In genomic region chr4:13601060-13601459, GRCh38 we compare ENCODE assay signal across 1 cellular context.
TF ChIP-seq lines count a peak whose summit lies in the region.

No MANE protein-coding gene starts in this region.

TF ChIP-seq in GM12878, 131 proteins besides CTCF, POLR2A, EP300 and RAD21 (continued from another document):
- TF ChIP-seq, protein P1, sequence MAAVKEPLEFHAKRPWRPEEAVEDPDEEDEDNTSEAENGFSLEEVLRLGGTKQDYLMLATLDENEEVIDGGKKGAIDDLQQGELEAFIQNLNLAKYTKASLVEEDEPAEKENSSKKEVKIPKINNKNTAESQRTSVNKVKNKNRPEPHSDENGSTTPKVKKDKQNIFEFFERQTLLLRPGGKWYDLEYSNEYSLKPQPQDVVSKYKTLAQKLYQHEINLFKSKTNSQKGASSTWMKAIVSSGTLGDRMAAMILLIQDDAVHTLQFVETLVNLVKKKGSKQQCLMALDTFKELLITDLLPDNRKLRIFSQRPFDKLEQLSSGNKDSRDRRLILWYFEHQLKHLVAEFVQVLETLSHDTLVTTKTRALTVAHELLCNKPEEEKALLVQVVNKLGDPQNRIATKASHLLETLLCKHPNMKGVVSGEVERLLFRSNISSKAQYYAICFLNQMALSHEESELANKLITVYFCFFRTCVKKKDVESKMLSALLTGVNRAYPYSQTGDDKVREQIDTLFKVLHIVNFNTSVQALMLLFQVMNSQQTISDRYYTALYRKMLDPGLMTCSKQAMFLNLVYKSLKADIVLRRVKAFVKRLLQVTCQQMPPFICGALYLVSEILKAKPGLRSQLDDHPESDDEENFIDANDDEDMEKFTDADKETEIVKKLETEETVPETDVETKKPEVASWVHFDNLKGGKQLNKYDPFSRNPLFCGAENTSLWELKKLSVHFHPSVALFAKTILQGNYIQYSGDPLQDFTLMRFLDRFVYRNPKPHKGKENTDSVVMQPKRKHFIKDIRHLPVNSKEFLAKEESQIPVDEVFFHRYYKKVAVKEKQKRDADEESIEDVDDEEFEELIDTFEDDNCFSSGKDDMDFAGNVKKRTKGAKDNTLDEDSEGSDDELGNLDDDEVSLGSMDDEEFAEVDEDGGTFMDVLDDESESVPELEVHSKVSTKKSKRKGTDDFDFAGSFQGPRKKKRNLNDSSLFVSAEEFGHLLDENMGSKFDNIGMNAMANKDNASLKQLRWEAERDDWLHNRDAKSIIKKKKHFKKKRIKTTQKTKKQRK (IDR thresholded peaks at IDR 0.05; ENCODE audit: low read depth, low read length) = no peak
- TF ChIP-seq RFX5 (IDR thresholded peaks at IDR 0.05; ENCODE audit: low read depth, low read length) = no peak
- TF ChIP-seq ZNF217 (IDR thresholded peaks at IDR 0.05) = no peak
- TF ChIP-seq YY1 (IDR thresholded peaks at IDR 0.05; ENCODE audit: low read depth, low read length) = 0 out of 2 replicates have a peak, but pooled peaks have one; percentile 9
- no peak for TF ChIP-seq POLR2AphosphoS2 (IDR thresholded peaks at IDR 0.05; ENCODE audit: low read depth, low read length)
- no peak for TF ChIP-seq HCFC1 (IDR thresholded peaks at IDR 0.05; ENCODE audit: low read length)
- TF ChIP-seq ZNF622 (IDR thresholded peaks at IDR 0.05) = no peak
- TF ChIP-seq PKNOX1 (IDR thresholded peaks at IDR 0.05) = peak; percentile 41; the same call in 1 of the 2 replicates
- peak; percentile 30 to 40; a peak in 2 of 4 replicates for TF ChIP-seq IKZF2 (IDR thresholded peaks at IDR 0.05)
- TF ChIP-seq BACH1 (IDR thresholded peaks at IDR 0.05; ENCODE audit: borderline replicate concordance) = no peak
- TF ChIP-seq FOS (IDR thresholded peaks at IDR 0.05; ENCODE audit: borderline replicate concordance, extremely low read depth, insufficient read length) = no peak
- no peak for TF ChIP-seq ZBTB11 (CRISPR knock-in tag; IDR thresholded peaks at IDR 0.05)
- TF ChIP-seq IRF5 (IDR thresholded peaks at IDR 0.05; ENCODE audit: borderline replicate concordance) = no peak
- TF ChIP-seq ETV6 (conservative IDR thresholded peaks at IDR 0.05 in 1 of 2, IDR thresholded peaks at IDR 0.05 in 1 of 2; ENCODE audit: borderline replicate concordance in 1 of 2, low read depth in 1 of 2) = peak in 1 of 2 experiments; percentile 91; a peak in 2 of 4 replicates
- no peak for TF ChIP-seq HSF1 (IDR thresholded peaks at IDR 0.05; ENCODE audit: low read depth, low read length)
- TF ChIP-seq BHLHE40 (IDR thresholded peaks at IDR 0.05; ENCODE audit: borderline replicate concordance in 1 of 2, low read depth in 2 of 2, low read length in 1 of 2) = no peak
- no peak for TF ChIP-seq SREBF2 (IDR thresholded peaks at IDR 0.05; ENCODE audit: low read length)
- TF ChIP-seq PRDM15 (CRISPR knock-in tag; IDR thresholded peaks at IDR 0.05) = no peak
